In the genomic region with DNA sequence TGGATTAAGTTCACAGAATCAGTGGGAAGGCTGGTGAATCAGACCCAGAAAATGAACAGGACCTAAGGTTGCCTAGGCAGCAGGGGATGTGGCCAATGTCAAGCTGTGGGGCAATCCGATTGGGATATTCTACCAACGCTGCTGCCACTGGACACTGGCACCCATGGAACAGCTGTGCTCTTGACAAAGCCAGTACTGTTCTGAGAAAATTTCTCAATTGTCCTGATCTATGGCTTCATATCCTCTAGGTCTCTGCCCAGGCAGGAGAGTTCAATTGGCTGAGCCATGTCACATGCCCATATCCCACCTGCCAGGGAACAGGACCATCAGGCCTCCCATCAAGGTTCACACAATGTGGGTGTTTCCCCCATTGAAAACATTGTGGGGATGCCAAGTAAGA, we compare ENCODE assay signal across 14 cellular contexts. TPM values are rescaled to one million over a fixed set of nuclear protein-coding genes. Genes with fewer than 3 reads are reported as not detected.
DNase-seq lines count a peak whose midpoint lies in the region; ATAC-seq and TF ChIP-seq lines count a peak whose summit lies in the region.
"Had no signal": no experiment of that assay in that cellular context is flagged by ENCODE, and none has a peak within 500 bp of the region (broad histone marks: within the 10 kb centered on the region; RNA-seq: fewer than 3 reads in every experiment).

No MANE protein-coding gene starts in this region.

- CTCF ChIA-PET in PC-9 (lab: Charles Lee) = interaction anchor here (1.8 kb wide), 1 partner anchor 82 kb away, joined by 3 read pairs; no protein-coding TSS in a partner anchor
- CTCF ChIA-PET in mammary epithelial cell (lab: Charles Lee; ENCODE audit: low non-redundant PET) = interaction anchor here (0.7 kb wide), 1 partner anchor 726 kb away, joined by 7 read pairs; a partner anchor contains a TSS

- H3K4me2 ChIP-seq in PC-9 (peak overlapping the region; percentile 86; the same call in 1 of the 2 replicates), mammary epithelial cell (ENCODE audit: insufficient read depth, low read depth, low read length) (no peak overlapping the region)
- H3K4me2 ChIP-seq: BLaER1, KMS-11 had no signal

- H3K36me3 ChIP-seq in PC-9 (ENCODE audit: low read depth) (peaks cover 13% of the 10 kb centered on the region), mammary epithelial cell (ENCODE audit: insufficient read depth, low read length) (no peaks in the 10 kb centered on the region)
- H3K36me3 ChIP-seq: BLaER1 had no signal

- BruUV-seq in PC-9 (replicated peaks; lab: Mats Ljungman, UMichigan) (no TSS peak), mammary epithelial cell (replicated peaks; lab: Mats Ljungman, UMichigan) (no TSS peak)

- H3F3A ChIP-seq in PC-9 (ENCODE audit: insufficient read depth, low read depth) = peaks cover 48% of the 10 kb centered on the region

- H3K27me3 ChIP-seq in PC-9 (ENCODE audit: insufficient read depth, low read depth) = no peaks in the 10 kb centered on the region
- no peaks in the 10 kb centered on the region for H3K27me3 ChIP-seq in mammary epithelial cell (ENCODE audit: insufficient read depth, low read length)
- H3K27me3 ChIP-seq: BLaER1 had no signal

- H3K4me3 ChIP-seq in PC-9 = no peak overlapping the region
- no peak overlapping the region for H3K4me3 ChIP-seq in mammary epithelial cell (replicated peaks in 1 of 3; ENCODE audit: insufficient read depth in 1 of 3, low read depth in 2 of 3, low read length in 3 of 3)
- H3K4me3 ChIP-seq: BLaER1 had no signal

- H3K27ac ChIP-seq in PC-9 (no peak overlapping the region), mammary epithelial cell (ENCODE audit: insufficient read depth, low read depth, low read length) (no peak overlapping the region), temporal lobe (ENCODE audit: low read depth, low read length) (peak overlapping the region; percentile 42)
- H3K27ac ChIP-seq: BLaER1, KMS-11 had no signal

- 0% methylated on average over 1 of the region's 2 CpGs for WGBS in mammary epithelial cell (ENCODE audit: low coverage, missing lambda C conversion rate)

- H3K9me3 ChIP-seq in PC-9 (ENCODE audit: insufficient read depth, low read depth) (no peaks in the 10 kb centered on the region), mammary epithelial cell (replicated peaks; ENCODE audit: insufficient read depth, low read length) (no peaks in the 10 kb centered on the region)
- H3K9me3 ChIP-seq: BLaER1 had no signal

- intact Hi-C loops in PC-9 (cut with micrococcal nuclease; ENCODE audit: unreplicated experiment) (no loop called here), mammary epithelial cell (cut with micrococcal nuclease) (no loop called here)

- no peak overlapping the region for H2AFZ ChIP-seq in PC-9
- H2AFZ ChIP-seq in mammary epithelial cell (ENCODE audit: low read depth, low read length) = peak overlapping the region; percentile 4

- H3K4me1 ChIP-seq in PC-9 (replicated peaks; ENCODE audit: insufficient read depth) (peaks cover 48% of the 10 kb centered on the region), mammary epithelial cell (ENCODE audit: insufficient read depth, low read length) (peaks cover 47% of the 10 kb centered on the region)
- H3K4me1 ChIP-seq: BLaER1 had no signal

- POLR2A ChIA-PET in PC-9 (lab: Charles Lee; ENCODE audit: unreplicated experiment) = no interaction called here

- H4K20me1 ChIP-seq in PC-9 (ENCODE audit: insufficient read depth) (peaks cover 11% of the 10 kb centered on the region; the same call in 1 of the 2 replicates), mammary epithelial cell (ENCODE audit: insufficient read depth, low read length) (no peaks in the 10 kb centered on the region)
- H4K20me1 ChIP-seq: BLaER1 had no signal

- no peak for DNase-seq in PC-9
- peak; percentile 66 for DNase-seq in mammary epithelial cell
- DNase-seq in myocyte (ENCODE audit: low read depth) = peak; percentile 32
- no peak for DNase-seq in effector CD8-positive, alpha-beta T cell (lab: John Stamatoyannopoulos, UW)
- no peak for DNase-seq in activated CD8-positive, alpha-beta memory T cell treated with anti-CD3 and anti-CD28 coated beads, Interleukin-2, amount 50 U/mL, for 4 hours
- DNase-seq: NCI-H2029, NCI-H2171 treated with DMSO at 0.1 percent for 48 hours, NCI-H82, SIG-M5 had no signal

- no peaks in the 10 kb centered on the region for H3K9me2 ChIP-seq in PC-9 (ENCODE audit: insufficient read depth)

- ATAC-seq in HG03196 (IDR thresholded peaks at IDR 0.05; ENCODE audit: unreplicated experiment) = no peak

- H3K9ac ChIP-seq in mammary epithelial cell (ENCODE audit: insufficient read depth, low read length) = no peak overlapping the region
- H3K9ac ChIP-seq: BLaER1, KMS-11 had no signal

- dilution Hi-C loops in mammary epithelial cell (cut with HindIII; ENCODE audit: low sequenced_read_pairs) = no loop called here

- peaks cover 37% of the 10 kb centered on the region for H3K79me2 ChIP-seq in PC-9 (ENCODE audit: low read depth)
- peaks cover 23% of the 10 kb centered on the region for H3K79me2 ChIP-seq in mammary epithelial cell (ENCODE audit: insufficient read depth, low read length)

- no peak for TF ChIP-seq CTCF in PC-9 (conservative IDR thresholded peaks at IDR 0.05)
- TF ChIP-seq CTCF in mammary epithelial cell (conservative IDR thresholded peaks at IDR 0.05 in 1 of 2, IDR thresholded peaks at IDR 0.05 in 1 of 2; ENCODE audit: extremely low read depth in 1 of 2, insufficient read depth in 1 of 2, low read depth in 1 of 2, low read length in 2 of 2) = no peak

- in situ Hi-C loops in mammary epithelial cell (cut with MboI; ENCODE audit: low sequenced_read_pairs in 2 of 2) = no loop called here

RNA-seq across cellular contexts. Expression of a gene that starts 6.2 kb away (rescaled TPM):
- total RNA-seq in PC-9 (2021) (489 and 702 TPM in 2 replicates), mammary epithelial cell (100 to 1,000 TPM; 231 to 244 TPM), myocyte (not detected in 2 replicates), temporal lobe (not detected)
- polyA plus RNA-seq in mammary epithelial cell = 135 TPM
- 98.6 TPM for polyA minus RNA-seq in mammary epithelial cell
- 0.06 TPM for polyA plus RNA-seq in myocyte (2012)
- total RNA-seq: NCI-H460 had no signal

RNA-seq across cellular contexts. Expression of a gene that starts 24.3 kb away (rescaled TPM):
- total RNA-seq in PC-9 (2021) (27.9 and 29.0 TPM in 2 replicates), mammary epithelial cell (10 to 100 TPM; 14.8 to 20.3 TPM), myocyte (39.9 and 40.2 TPM in 2 replicates), temporal lobe (24.6 TPM)
- 10.9 TPM for polyA plus RNA-seq in mammary epithelial cell
- not detected for polyA minus RNA-seq in mammary epithelial cell
- 10.2 TPM for polyA plus RNA-seq in myocyte (2012)

Comparison
In these comparisons a context has a peak if more than half of its experiments do, and no peak if none do; other contexts are left out.
1. DNase-seq: peak in mammary epithelial cell (single experiment) and myocyte (single experiment); none in PC-9 (0 of 2), effector CD8-positive, alpha-beta T cell (single experiment) and activated CD8-positive, alpha-beta memory T cell treated with anti-CD3 and anti-CD28 coated beads, Interleukin-2, amount 50 U/mL, for 4 hours (single experiment).
2. RNA of a gene that starts 6.2 kb away (total RNA-seq): 489 to 702 TPM in PC-9 and 231 to 244 TPM in mammary epithelial cell; not detected in myocyte and not detected in temporal lobe (single experiment); every median in the first group is over 100 times any median in the second.